In genomic region chr3:32570426-32571191, GRCh38 we compare ENCODE assay signal across 8 cellular contexts. TPM values are rescaled to one million over a fixed set of nuclear protein-coding genes. Genes with fewer than 3 reads are reported as not detected.
DNase-seq lines count a peak whose midpoint lies in the region; ATAC-seq and TF ChIP-seq lines count a peak whose summit lies in the region.

Gene DYNC1LI1, minus strand, starts transcription at chr3:32570858. Its CDS starts 88 bp downstream, at chr3:32570770.

- H2BK5ac ChIP-seq in H9 (ENCODE audit: insufficient read length, low read length): peak within 1 kb of the TSS; percentile 69

- no peak for TF ChIP-seq CTCF in H9 (conservative IDR thresholded peaks at IDR 0.05)
- no peak for TF ChIP-seq CTCF in natural killer cell (IDR thresholded peaks at IDR 0.05)

- no peak within 1 kb of the TSS for H2BK20ac ChIP-seq in H9 (ENCODE audit: low read depth, low read length, poor library complexity, severe bottlenecking)

- no peaks in the 10 kb centered on the region for H3K4me1 ChIP-seq in H9 (ENCODE audit: insufficient read depth, low read length)

- H2AK5ac ChIP-seq in H9 (ENCODE audit: insufficient read length, low read length): no peak within 1 kb of the TSS

- H4K20me1 ChIP-seq in H9 (ENCODE audit: control insufficient read depth, insufficient read depth, insufficient read length): no peaks in the 10 kb centered on the region

- H3K23ac ChIP-seq in H9 (ENCODE audit: insufficient read length, low read depth, low read length): no peak within 1 kb of the TSS

- H3K18ac ChIP-seq in H9 (ENCODE audit: insufficient read length, low read depth, low read length): peak within 1 kb of the TSS; percentile 98

- peaks cover 12% of the 10 kb centered on the region; the same call in 1 of the 2 replicates for H3K79me2 ChIP-seq in H9 (ENCODE audit: insufficient read depth, low read length)

- H3K4me2 ChIP-seq in H9 (ENCODE audit: insufficient read depth, insufficient read length, low read length): peak within 1 kb of the TSS; percentile 94

- no peak within 1 kb of the TSS for H3T11ph ChIP-seq in H9 (ENCODE audit: low read length)

- no peak within 1 kb of the TSS for H2BK12ac ChIP-seq in H9 (ENCODE audit: insufficient read length, low read depth, low read length)

- no peak within 1 kb of the TSS for H4K91ac ChIP-seq in H9 (ENCODE audit: insufficient read length, low read depth, low read length)

- H3K4me1 Mint-ChIP-seq in H9: peaks cover 32 to 34% of the 10 kb centered on the region in 2 experiments
- H3K4me1 Mint-ChIP-seq in natural killer cell: peaks cover 12 to 32% of the 10 kb centered on the region in 2 donors

- H3K9me3 ChIP-seq in H9 (ENCODE audit: control insufficient read depth, low read depth, low read length): no peaks in the 10 kb centered on the region

- no peaks in the 10 kb centered on the region for H3K27me3 Mint-ChIP-seq in H9 (ENCODE audit: low read depth)
- peaks cover 0 to 5% of the 10 kb centered on the region in 2 donors for H3K27me3 Mint-ChIP-seq in natural killer cell (ENCODE audit: low read depth in 2 of 2)

- H3K23me2 ChIP-seq in H9 (ENCODE audit: insufficient read length, low read depth, low read length, poor library complexity, severe bottlenecking): peaks cover 5% of the 10 kb centered on the region

- H3K27me3 ChIP-seq in H9 (ENCODE audit: insufficient read depth, low read length): no peaks in the 10 kb centered on the region

- WGBS in H9 (ENCODE audit: extremely low coverage, insufficient read length, low lambda C conversion rate): no CpG with 5 or more reads among the region's 88 CpGs

- peak within 1 kb of the TSS; percentile 90 to 92 for H3K4me3 Mint-ChIP-seq in H9
- H3K4me3 Mint-ChIP-seq in natural killer cell: peak within 1 kb of the TSS; percentile 96

- peak within 1 kb of the TSS; percentile 96 for H3K9ac ChIP-seq in H9 (ENCODE audit: extremely low read depth, insufficient read length, low read length)

- H2BK15ac ChIP-seq in H9 (ENCODE audit: low read depth, low read length): no peak within 1 kb of the TSS

- H3K4ac ChIP-seq in H9 (ENCODE audit: low read depth, low read length): no peak within 1 kb of the TSS; the same call in 1 of the 2 replicates

- peak; percentile 94 for DNase-seq in ELF-1 (ENCODE audit: low read depth, low spot score)
- DNase-seq in H9: peak; percentile 96
- peak; percentile 86 for DNase-seq in M059J (ENCODE audit: low read depth)
- peak; percentile 91 for DNase-seq in activated T-helper 9 cell treated with anti-CD3 and anti-CD28 coated beads, Interleukin-2, amount 50 U/mL, for 16 hours (ENCODE audit: low read depth)
- DNase-seq in fibroblast of peridontal ligament (ENCODE audit: extremely low read depth): peak; percentile 86
- DNase-seq in natural killer cell: peak; percentile 91
- DNase-seq in stimulated activated naive CD4-positive, alpha-beta T cell (lab: John Stamatoyannopoulos, UW): peak; percentile 74 to 90 (median 88)

- H3K9me3 Mint-ChIP-seq in H9 (no peaks in the 10 kb centered on the region; a peak in 1 of 5 replicates), natural killer cell (no peaks in the 10 kb centered on the region)

- H2AFZ ChIP-seq in H9 (ENCODE audit: low read length): no peak within 1 kb of the TSS

- H3K14ac ChIP-seq in H9 (ENCODE audit: insufficient read depth, low read length): peak within 1 kb of the TSS; percentile 99

- peak; percentile 84 for TF ChIP-seq POLR2A in Raji (IDR thresholded peaks at IDR 0.05; ENCODE audit: insufficient read depth, low read depth, low read length)

- H3K36me3 Mint-ChIP-seq in H9 (ENCODE audit: insufficient read depth in 1 of 3, low read depth in 3 of 3) (peaks cover 6 to 14% (median 7%) of the 10 kb centered on the region in 3 experiments; a peak in 6 of 7 replicates), natural killer cell (no peaks in the 10 kb centered on the region)

- peak; percentile 94 to 99 (median 96) for ATAC-seq in natural killer cell

- H2BK120ac ChIP-seq in H9 (ENCODE audit: low read depth, low read length, poor library complexity, severe bottlenecking): no peak within 1 kb of the TSS

- H4K5ac ChIP-seq in H9 (ENCODE audit: insufficient read length, low read depth, low read length): peak within 1 kb of the TSS; percentile 19

- H4K8ac ChIP-seq in H9 (replicated peaks; ENCODE audit: insufficient read length, low read depth, low read length): no peak within 1 kb of the TSS

- H3K79me1 ChIP-seq in H9 (ENCODE audit: insufficient read depth, low read depth, low read length, poor library complexity, severe bottlenecking): no peaks in the 10 kb centered on the region

- intact Hi-C loops in natural killer cell (cut with micrococcal nuclease): loop anchor here (2.0 kb wide), 2 partner anchors 68 to 114 kb away; partner anchors contain the start of genes CMTM6 and CNOT10

- H3K27ac ChIP-seq in H9 (ENCODE audit: insufficient read length, low read depth, low read length): peak within 1 kb of the TSS; percentile 81

- H3K27ac Mint-ChIP-seq in H9: peak within 1 kb of the TSS; percentile 97 to 98 (median 98)
- H3K27ac Mint-ChIP-seq in natural killer cell: peak within 1 kb of the TSS; percentile 84 to 87

- no peak within 1 kb of the TSS for H3K56ac ChIP-seq in H9 (ENCODE audit: insufficient read length, low read depth, low read length)

RNA-seq across cellular contexts. Expression of gene DYNC1LI1, which starts in this region (rescaled TPM):
- total RNA-seq in H9 (2021) (56.2 and 57.0 TPM in 2 replicates), natural killer cell (10 to 100 TPM; 35.9 to 49.2 (median 39.9) TPM)
- total RNA-seq in M059J (2014; rRNA removed; shearing (Covaris generic)): 39.2 and 60.3 TPM in 2 replicates

Comparison
In these comparisons a context has a peak if more than half of its experiments do, and no peak if none do; other contexts are left out.
1. Peak in every context shown above with its lines: DNase-seq, ATAC-seq and H3K27ac ChIP-seq.